ENCODE assay signal across 31 cellular contexts in genomic region chr1:60813051-60813450, GRCh38.
DNase-seq lines count a peak whose midpoint lies in the region; ATAC-seq and TF ChIP-seq lines count a peak whose summit lies in the region.
"Had no signal": no experiment of that assay in that cellular context is flagged by ENCODE, and none has a peak within 500 bp of the region (broad histone marks: within the 10 kb centered on the region; RNA-seq: fewer than 3 reads in every experiment).

No MANE protein-coding gene starts in this region.

- no peak overlapping the region for H3K4me2 ChIP-seq in mesendoderm (ENCODE audit: low read length)
- H3K4me2 ChIP-seq: A549 had no signal

- H3K4me3 ChIP-seq in mesendoderm (ENCODE audit: low read length) (no peak overlapping the region), Peyer's patch (no peak overlapping the region)
- H3K4me3 ChIP-seq: A549, GM12878, heart right ventricle, MG63, ovary, uterus had no signal

- no peak for TF ChIP-seq CTCF in Peyer's patch (IDR thresholded peaks at IDR 0.05)
- no peak for TF ChIP-seq CTCF in GM10266 (IDR thresholded peaks at IDR 0.05; ENCODE audit: control insufficient read depth, insufficient read depth, low read depth, missing control alignments)

- H4K8ac ChIP-seq in mesendoderm (ENCODE audit: low read depth, low read length): no peak overlapping the region

- H2BK5ac ChIP-seq in mesendoderm (ENCODE audit: low read length): no peak overlapping the region

- H3K27ac ChIP-seq in mesendoderm (ENCODE audit: low read depth, low read length) (no peak overlapping the region), Peyer's patch (no peak overlapping the region)
- H3K27ac ChIP-seq: A549, heart right ventricle, ovary, uterus had no signal

- no peak for ATAC-seq in GM18873 (IDR thresholded peaks at IDR 0.05; ENCODE audit: low FRiP score, unreplicated experiment)
- ATAC-seq: A549; CD8-positive, alpha-beta T cell; esophagus mucosa; GM12878; heart right ventricle; naive thymus-derived CD8-positive, alpha-beta T cell; Panc1; WTC11 had no signal

- no CpG with 5 or more reads among the region's 4 CpGs for WGBS in mesendoderm (ENCODE audit: extremely low coverage, insufficient coverage, low lambda C conversion rate)

- H3K4me1 ChIP-seq in mesendoderm (ENCODE audit: control insufficient read depth, low read depth, low read length): no peaks in the 10 kb centered on the region
- no peaks in the 10 kb centered on the region for H3K4me1 ChIP-seq in Peyer's patch
- H3K4me1 ChIP-seq: A549, uterus had no signal

- H3K27me3 ChIP-seq in mesendoderm (ENCODE audit: insufficient read depth, low read length, poor library complexity): no peaks in the 10 kb centered on the region
- no peaks in the 10 kb centered on the region for H3K27me3 ChIP-seq in Peyer's patch
- H3K27me3 ChIP-seq: heart right ventricle, MG63, ovary, uterus had no signal

- H3K79me1 ChIP-seq in mesendoderm (ENCODE audit: low read length): no peaks in the 10 kb centered on the region

- H3K9ac ChIP-seq in mesendoderm (ENCODE audit: low read length): no peak overlapping the region

- H3K4ac ChIP-seq in mesendoderm (ENCODE audit: low read depth, low read length): no peak overlapping the region

- H4K5ac ChIP-seq in mesendoderm (ENCODE audit: low read length): no peak overlapping the region

- no peak overlapping the region for H2BK120ac ChIP-seq in mesendoderm (ENCODE audit: low read depth, low read length)

- no peak overlapping the region for H3K23ac ChIP-seq in mesendoderm (ENCODE audit: low read length)

- DNase-seq in A172 (ENCODE audit: low spot score): peak; percentile 1
- DNase-seq in GM04504 (ENCODE audit: low read depth): peak; percentile 7
- DNase-seq in astrocyte of the hippocampus (ENCODE audit: low read depth, low spot score): peak; percentile 65
- DNase-seq in mesendoderm: peak; percentile 34
- DNase-seq in Peyer's patch: no peak
- DNase-seq in NCI-H2107 treated with DMSO at 0.1 percent for 48 hours (lab: John Stamatoyannopoulos, UW; ENCODE audit: unreplicated experiment): no peak
- DNase-seq in GM10266 (ENCODE audit: extremely low spot score): no peak
- DNase-seq: activated CD4-positive, alpha-beta T cell treated with anti-CD3 and anti-CD28 coated beads, Interleukin-2, amount 10 ng/mL, durations not matched to agents 7 days and 5 days; activated effector memory CD4-positive, alpha-beta T cell treated with anti-CD3 and anti-CD28 coated beads, Interleukin-2, amount 50 U/mL, for 16 hours; activated T-cell treated with anti-CD3 and anti-CD28 coated beads, Interleukin-2, amount 50 U/mL, for 24 hours; anterior cingulate cortex; caudate nucleus; CD8-positive, alpha-beta T cell; heart right ventricle; KG1; kidney glomerular epithelial cell; MG63; naive thymus-derived CD8-positive, alpha-beta T cell; NCI-H2029 treated with DMSO at 0.1 percent for 48 hours; NCI-H526 treated with DMSO at 0.1 percent for 48 hours; ovary; SHP77 treated with DMSO at 0.1 percent for 48 hours; stimulated activated CD4-positive, alpha-beta T cell treated with anti-CD3 and anti-CD28 coated beads, Interleukin-1b, Interleukin-23, amount 100 ng/mL, for 48 hours; T1000; uterus had no signal

- no peak for TF ChIP-seq POLR2A in Peyer's patch (IDR thresholded peaks at IDR 0.05)

- H3K36me3 ChIP-seq in mesendoderm (ENCODE audit: control insufficient read depth, insufficient read depth, low read length): no peaks in the 10 kb centered on the region
- H3K36me3 ChIP-seq in Peyer's patch: no peaks in the 10 kb centered on the region
- H3K36me3 ChIP-seq: heart right ventricle, MG63, ovary, uterus had no signal

- no peak overlapping the region for H3K18ac ChIP-seq in mesendoderm (ENCODE audit: low read length)

- H2AK5ac ChIP-seq in mesendoderm (ENCODE audit: low read length): no peak overlapping the region

- no peak overlapping the region for H2BK15ac ChIP-seq in mesendoderm (replicated peaks; ENCODE audit: low read depth)

- H3K56ac ChIP-seq in mesendoderm (ENCODE audit: low read length): no peak overlapping the region

- no peaks in the 10 kb centered on the region for H3K79me2 ChIP-seq in mesendoderm (ENCODE audit: control insufficient read depth, insufficient read depth, low read length)

- H3K9me3 ChIP-seq in Peyer's patch: no peaks in the 10 kb centered on the region
- H3K9me3 ChIP-seq: A549, heart right ventricle, MG63, ovary, uterus had no signal

Comparison
In these comparisons a context has a peak if more than half of its experiments do, and no peak if none do; other contexts are left out.
1. DNase-seq: peak in A172 (single experiment), GM04504 (single experiment), astrocyte of the hippocampus (single experiment) and mesendoderm (single experiment); none in Peyer's patch (0 of 3), NCI-H2107 treated with DMSO at 0.1 percent for 48 hours (single experiment) and GM10266 (single experiment).